ENCODE assay signal across 18 cellular contexts in genomic region chr7:53351681-53352080, GRCh38.
DNase-seq lines count a peak whose midpoint lies in the region; ATAC-seq, FAIRE-seq and TF ChIP-seq lines count a peak whose summit lies in the region.
"Had no signal": no experiment of that assay in that cellular context is flagged by ENCODE, and none has a peak within 500 bp of the region (broad histone marks: within the 10 kb centered on the region; RNA-seq: fewer than 3 reads in every experiment).

No MANE protein-coding gene starts in this region.

- FAIRE-seq in GM12891 (lab: Jason Lieb, UNC), result no peak
- FAIRE-seq: GM12878 had no signal

- no peak for TF ChIP-seq CTCF in epithelial cell of esophagus (IDR thresholded peaks at IDR 0.05; ENCODE audit: insufficient read depth, low read depth, low read length, missing control alignments)

- ATAC-seq in GM18520 (IDR thresholded peaks at IDR 0.05; ENCODE audit: unreplicated experiment), result no peak
- ATAC-seq in GM18907 (IDR thresholded peaks at IDR 0.05; ENCODE audit: unreplicated experiment), result no peak
- ATAC-seq: GM12878, GM23338, HCT116 had no signal

- no peak overlapping the region for H3K4me3 ChIP-seq in epithelial cell of esophagus (ENCODE audit: low read length)
- H3K4me3 ChIP-seq: BLaER1, GM12878, GM23338 had no signal

- TF ChIP-seq POLR2A in GM12891 (IDR thresholded peaks at IDR 0.05; ENCODE audit: low read depth, low read length), result no peak

- peak; percentile 28 for DNase-seq in NCI-H748 (lab: John Stamatoyannopoulos, UW; ENCODE audit: unreplicated experiment)
- no peak for DNase-seq in NCI-H748 treated with DMSO at 0.1 percent for 48 hours (lab: John Stamatoyannopoulos, UW)
- DNase-seq in epithelial cell of esophagus (ENCODE audit: low read depth), result peak; percentile 14
- peak; percentile 73 for DNase-seq in kidney tubule cell (ENCODE audit: low spot score)
- no peak for DNase-seq in GM12891 (ENCODE audit: insufficient read length, low spot score)
- DNase-seq: 8988T; CD4-positive, alpha-beta memory T cell; DMS153; DND-41; EL; H7; HFFc6 had no signal

TF ChIP-seq in GM12891, 5 proteins besides CTCF, POLR2A, EP300 and RAD21:
- TF ChIP-seq TAF1 (IDR thresholded peaks at IDR 0.05; ENCODE audit: low read depth, low read length) (no peak), POU2F2 (IDR thresholded peaks at IDR 0.05; ENCODE audit: low read depth, low read length) (no peak), POLR2AphosphoS5 (IDR thresholded peaks at IDR 0.05; ENCODE audit: low read depth, low read length) (no peak)
TF ChIP-seq in GM12891: peak in this region for 0.

Comparison
In these comparisons a context has a peak if more than half of its experiments do, and no peak if none do; other contexts are left out.
1. DNase-seq: peak in NCI-H748 (single experiment), epithelial cell of esophagus (single experiment) and kidney tubule cell (single experiment); none in NCI-H748 treated with DMSO at 0.1 percent for 48 hours (single experiment) and GM12891 (single experiment).